Comparison of ENCODE assay signal across 20 cellular contexts in genomic region chr10:12375076-12375504, GRCh38. TPM values are rescaled to one million over a fixed set of nuclear protein-coding genes. Genes with fewer than 3 reads are reported as not detected.
DNase-seq lines count a peak whose midpoint lies in the region; ATAC-seq and TF ChIP-seq lines count a peak whose summit lies in the region.
"Had no signal": no experiment of that assay in that cellular context is flagged by ENCODE, and none has a peak within 500 bp of the region (broad histone marks: within the 10 kb centered on the region; RNA-seq: fewer than 3 reads in every experiment).

No MANE protein-coding gene starts in this region.

- CTCF ChIA-PET in RWPE1 (lab: Yijun Ruan, JAX) = no interaction called here

- H3K27ac Mint-ChIP-seq in naive B cell = peak overlapping the region in 5 of 6 donors; percentile 9 to 96 (median 88)
- H3K27ac Mint-ChIP-seq: HFFc6 had no signal

- peaks cover 0 to 7% of the 10 kb centered on the region in 2 donors for H3K36me3 Mint-ChIP-seq in naive B cell

- in situ Hi-C loops in Caki2 (cut with HindIII; ENCODE audit: low pct_unique_long_range_greater_than_20kb, low sequenced_read_pairs) = no loop called here

- H3K4me3 ChIP-seq in thoracic aorta = peak overlapping the region; percentile 33
- H3K4me3 ChIP-seq: SJCRH30 had no signal

- peaks cover 0 to 2% (median 0%) of the 10 kb centered on the region in 7 donors for H3K9me3 Mint-ChIP-seq in naive B cell
- H3K9me3 Mint-ChIP-seq: CD4-positive, CD25-positive, alpha-beta regulatory T cell; HFFc6 had no signal

- peaks cover 20 to 70% (median 48%) of the 10 kb centered on the region in 3 donors for H3K4me1 Mint-ChIP-seq in naive B cell

- peaks cover 4 to 5% of the 10 kb centered on the region in 2 donors for H3K4me1 ChIP-seq in thoracic aorta (ENCODE audit: control insufficient read depth in 1 of 2, low read depth in 2 of 2)
- H3K4me1 ChIP-seq: SJCRH30 had no signal

- ATAC-seq in naive B cell (ENCODE audit: low read depth in 2 of 2) (no peak), thoracic aorta (ENCODE audit: insufficient number of reproducible peaks, low FRiP score, low read depth) (peak; percentile 70), GM18873 (IDR thresholded peaks at IDR 0.05; ENCODE audit: low FRiP score, unreplicated experiment) (no peak), GM21576 (IDR thresholded peaks at IDR 0.05; ENCODE audit: unreplicated experiment) (no peak)
- ATAC-seq: HepG2 had no signal

- POLR2A ChIA-PET in RWPE1 (lab: Yijun Ruan, JAX; ENCODE audit: low non-redundant PET) = no interaction called here

- peak overlapping the region in 1 of 8 donors; percentile 7 for H3K4me3 Mint-ChIP-seq in naive B cell
- H3K4me3 Mint-ChIP-seq: CD4-positive, CD25-positive, alpha-beta regulatory T cell; HFFc6 had no signal

- H3K36me3 ChIP-seq in thoracic aorta = no peaks in the 10 kb centered on the region
- H3K36me3 ChIP-seq: SJCRH30 had no signal

- no peak for TF ChIP-seq CTCF in thoracic aorta (IDR thresholded peaks at IDR 0.05)
- no peak for TF ChIP-seq CTCF in RWPE1 (conservative IDR thresholded peaks at IDR 0.05; ENCODE audit: low read depth)

- peak; percentile 50 for DNase-seq in Caki2 (ENCODE audit: low read depth)
- peak; percentile 69 for DNase-seq in amniotic epithelial cell (ENCODE audit: low read depth)
- no peak for DNase-seq in naive B cell
- DNase-seq in thoracic aorta (ENCODE audit: low spot score) = no peak
- DNase-seq in RWPE1 (ENCODE audit: low spot score) = no peak
- DNase-seq: AML-193; CD4-positive, CD25-positive, alpha-beta regulatory T cell; DMS79 treated with DMSO at 0.1 percent for 48 hours; GOT3; HFFc6; Karpas-422; MM.1S; NCI-H1105 treated with DMSO at 0.1 percent for 48 hours; NCI-H187 treated with DMSO at 0.1 percent for 48 hours; NCI-H2171; SJCRH30 had no signal

- H3K27ac ChIP-seq in thoracic aorta = peak overlapping the region in 1 of 2 donors; percentile 43
- no peak overlapping the region for H3K27ac ChIP-seq in RWPE1
- H3K27ac ChIP-seq: SJCRH30 had no signal

- no peaks in the 10 kb centered on the region for H3K27me3 Mint-ChIP-seq in naive B cell
- H3K27me3 Mint-ChIP-seq: CD4-positive, CD25-positive, alpha-beta regulatory T cell had no signal

- H3K27me3 ChIP-seq in thoracic aorta (replicated peaks; ENCODE audit: insufficient read depth) = no peaks in the 10 kb centered on the region
- H3K27me3 ChIP-seq: SJCRH30 had no signal

- H3K9me3 ChIP-seq in thoracic aorta = no peaks in the 10 kb centered on the region
- H3K9me3 ChIP-seq: SJCRH30 had no signal

RNA-seq across cellular contexts. Expression of gene CAMK1D, which starts 25.7 kb away (rescaled TPM):
- total RNA-seq in Caki2 (2014; rRNA removed; shearing (Covaris generic); ENCODE audit: low replicate concordance) = 11.0 and 11.7 TPM in 2 replicates
- 10 to 100 TPM; 12.2 to 54.1 (median 35.6) TPM for polyA plus RNA-seq in naive B cell (ENCODE audit: low read depth in 6 of 6)
- total RNA-seq in thoracic aorta = 10 to 100 TPM in 1 of 2 donors, 1 to 10 TPM in 1; 8.7 to 11.2 TPM
- total RNA-seq: HepG2, RPMI7951 had no signal

Comparison
In these comparisons a context has a peak if more than half of its experiments do, and no peak if none do; other contexts are left out.
1. DNase-seq: peak in Caki2 (single experiment) and amniotic epithelial cell (single experiment); none in naive B cell (single experiment), thoracic aorta (single experiment) and RWPE1 (single experiment).